In the genomic region with DNA sequence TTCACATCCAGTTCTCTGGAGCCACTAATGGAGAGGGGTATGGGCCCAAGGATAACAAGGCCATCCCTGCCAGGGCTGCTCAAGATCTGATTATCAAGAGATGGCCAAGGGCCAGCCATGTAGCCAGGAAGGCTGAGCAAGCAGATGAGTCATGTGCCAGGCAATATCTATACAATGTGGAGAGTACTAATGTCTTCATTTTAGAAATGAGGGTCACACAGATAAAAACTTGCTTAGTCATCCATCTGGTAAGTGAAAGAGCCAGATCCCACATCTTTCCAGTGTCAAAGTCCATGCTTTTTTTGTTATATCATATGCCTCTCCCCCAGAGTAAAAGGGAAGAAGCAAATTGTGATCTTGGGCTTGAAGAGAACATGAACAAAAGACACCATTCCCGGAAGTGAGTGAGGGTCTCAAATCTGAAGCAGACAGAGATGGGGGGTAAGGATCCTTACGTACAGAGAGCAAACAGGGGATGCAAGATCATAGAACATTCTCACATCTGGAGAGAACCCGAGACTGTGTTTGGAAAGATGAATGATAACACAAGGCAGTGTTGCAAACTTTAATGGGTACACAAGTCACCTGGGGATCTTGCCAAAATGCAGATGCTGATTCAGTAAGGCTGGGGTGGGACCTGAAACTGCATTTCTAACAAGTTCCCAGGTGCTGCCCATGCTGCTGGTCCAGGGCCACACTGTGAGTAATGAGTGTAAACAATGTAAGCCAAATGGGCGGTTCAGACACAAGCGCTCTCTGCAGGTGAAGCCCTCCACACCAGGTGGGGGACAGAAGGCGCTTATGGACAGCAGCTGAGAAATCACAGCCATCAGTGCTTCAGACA, we compare ENCODE assay signal across 9 cellular contexts. TPM values are rescaled to one million over a fixed set of nuclear protein-coding genes. Genes with fewer than 3 reads are reported as not detected.
A peak's percentile ranks its signal among the peaks of the same experiment; 100 is the strongest.
DNase-seq lines count a peak whose midpoint lies in the region; FAIRE-seq and TF ChIP-seq lines count a peak whose summit lies in the region.
"Had no signal": no experiment of that assay in that cellular context is flagged by ENCODE, and none has a peak within 500 bp of the region (broad histone marks: within the 10 kb centered on the region; RNA-seq: fewer than 3 reads in every experiment).

No MANE protein-coding gene starts in this region.

- DNase-seq in COR-L47 (lab: John Stamatoyannopoulos, UW) (peak; percentile 28), NCI-H510A (lab: John Stamatoyannopoulos, UW) (peak; percentile 15), bronchial epithelial cell (ENCODE audit: low read depth) (peak; percentile 95), myocyte (ENCODE audit: low read depth) (peak; percentile 31), cerebellum (ENCODE audit: low spot score) (no peak), progenitor cell of endocrine pancreas (ENCODE audit: low spot score, unreplicated experiment) (no peak)
- no peak for DNase-seq in activated naive CD4-positive, alpha-beta T cell (lab: John Stamatoyannopoulos, UW)
- no peak for DNase-seq in activated T-cell treated with anti-CD3 and anti-CD28 coated beads, Interleukin-2, amount 50 U/mL, for 48 hours
- DNase-seq: activated T-cell treated with anti-CD3 and anti-CD28 coated beads, Interleukin-2, amount 50 U/mL, for 72 hours had no signal

- no peaks in the 10 kb centered on the region for H3K27me3 ChIP-seq in bronchial epithelial cell (ENCODE audit: control insufficient read depth, insufficient read depth, low read length)

- peak; percentile 13 for TF ChIP-seq CTCF in bronchial epithelial cell (IDR thresholded peaks at IDR 0.05; ENCODE audit: insufficient read depth, low read length, severe bottlenecking)
- no peak for TF ChIP-seq CTCF in progenitor cell of endocrine pancreas (IDR thresholded peaks at IDR 0.05; ENCODE audit: unreplicated experiment)

- peaks cover 3% of the 10 kb centered on the region for H3K36me3 Mint-ChIP-seq in progenitor cell of endocrine pancreas (ENCODE audit: insufficient read depth)

- H3K27me3 Mint-ChIP-seq in progenitor cell of endocrine pancreas = no peaks in the 10 kb centered on the region

- no peak overlapping the region for H3K27ac Mint-ChIP-seq in progenitor cell of endocrine pancreas
- H3K27ac Mint-ChIP-seq: activated T-cell treated with anti-CD3 and anti-CD28 coated beads, Interleukin-2, amount 50 U/mL, for 72 hours had no signal

- no peak overlapping the region for H3K4me3 ChIP-seq in bronchial epithelial cell (ENCODE audit: low read depth, low read length)

- no peaks in the 10 kb centered on the region for H3K36me3 ChIP-seq in bronchial epithelial cell (ENCODE audit: control insufficient read depth, insufficient read depth, low read length)

- no peak for FAIRE-seq in bronchial epithelial cell (lab: Jason Lieb, UNC)

- H3K4me1 Mint-ChIP-seq in progenitor cell of endocrine pancreas (ENCODE audit: low read depth) = peaks cover 3% of the 10 kb centered on the region

- peaks cover 7% of the 10 kb centered on the region for H3K9me3 Mint-ChIP-seq in progenitor cell of endocrine pancreas (ENCODE audit: low read depth)

- H3K4me3 Mint-ChIP-seq in progenitor cell of endocrine pancreas (ENCODE audit: low read depth) = no peak overlapping the region
- H3K4me3 Mint-ChIP-seq: activated T-cell treated with anti-CD3 and anti-CD28 coated beads, Interleukin-2, amount 50 U/mL, for 72 hours had no signal

RNA-seq across cellular contexts. Expression of gene GSTA3, which starts 20.0 kb away (rescaled TPM):
- total RNA-seq in bronchial epithelial cell = not detected in 2 replicates
- total RNA-seq in myocyte = not detected in 2 replicates
- polyA plus RNA-seq in myocyte (2012) = not detected
- not detected for total RNA-seq in cerebellum
- total RNA-seq in progenitor cell of endocrine pancreas = not detected in 2 replicates
- total RNA-seq: activated T-cell treated with anti-CD3 and anti-CD28 coated beads, Interleukin-2, amount 50 U/mL, for 72 hours had no signal

Comparison
In these comparisons a context has a peak if more than half of its experiments do, and no peak if none do; other contexts are left out.
1. DNase-seq: peak in COR-L47 (single experiment), NCI-H510A (single experiment), bronchial epithelial cell (single experiment) and myocyte (single experiment); none in cerebellum (single experiment), progenitor cell of endocrine pancreas (single experiment), activated naive CD4-positive, alpha-beta T cell (0 of 4) and activated T-cell treated with anti-CD3 and anti-CD28 coated beads, Interleukin-2, amount 50 U/mL, for 48 hours (0 of 2).